ENCODE assay signal across 1 cellular context in genomic region chr21:33550772-33551660, GRCh38.
A peak's percentile ranks its signal among the peaks of the same experiment; 100 is the strongest.
TF ChIP-seq lines count a peak whose summit lies in the region.

No MANE protein-coding gene starts in this region.

TF ChIP-seq in GM12878, 131 proteins besides CTCF, POLR2A, EP300 and RAD21:
- peak; percentile 36; the same call in 1 of the 2 replicates for TF ChIP-seq POLR2AphosphoS5 (IDR thresholded peaks at IDR 0.05; ENCODE audit: low read length)
- no peak for TF ChIP-seq PML (IDR thresholded peaks at IDR 0.05; ENCODE audit: low read length)
- TF ChIP-seq, protein P1, sequence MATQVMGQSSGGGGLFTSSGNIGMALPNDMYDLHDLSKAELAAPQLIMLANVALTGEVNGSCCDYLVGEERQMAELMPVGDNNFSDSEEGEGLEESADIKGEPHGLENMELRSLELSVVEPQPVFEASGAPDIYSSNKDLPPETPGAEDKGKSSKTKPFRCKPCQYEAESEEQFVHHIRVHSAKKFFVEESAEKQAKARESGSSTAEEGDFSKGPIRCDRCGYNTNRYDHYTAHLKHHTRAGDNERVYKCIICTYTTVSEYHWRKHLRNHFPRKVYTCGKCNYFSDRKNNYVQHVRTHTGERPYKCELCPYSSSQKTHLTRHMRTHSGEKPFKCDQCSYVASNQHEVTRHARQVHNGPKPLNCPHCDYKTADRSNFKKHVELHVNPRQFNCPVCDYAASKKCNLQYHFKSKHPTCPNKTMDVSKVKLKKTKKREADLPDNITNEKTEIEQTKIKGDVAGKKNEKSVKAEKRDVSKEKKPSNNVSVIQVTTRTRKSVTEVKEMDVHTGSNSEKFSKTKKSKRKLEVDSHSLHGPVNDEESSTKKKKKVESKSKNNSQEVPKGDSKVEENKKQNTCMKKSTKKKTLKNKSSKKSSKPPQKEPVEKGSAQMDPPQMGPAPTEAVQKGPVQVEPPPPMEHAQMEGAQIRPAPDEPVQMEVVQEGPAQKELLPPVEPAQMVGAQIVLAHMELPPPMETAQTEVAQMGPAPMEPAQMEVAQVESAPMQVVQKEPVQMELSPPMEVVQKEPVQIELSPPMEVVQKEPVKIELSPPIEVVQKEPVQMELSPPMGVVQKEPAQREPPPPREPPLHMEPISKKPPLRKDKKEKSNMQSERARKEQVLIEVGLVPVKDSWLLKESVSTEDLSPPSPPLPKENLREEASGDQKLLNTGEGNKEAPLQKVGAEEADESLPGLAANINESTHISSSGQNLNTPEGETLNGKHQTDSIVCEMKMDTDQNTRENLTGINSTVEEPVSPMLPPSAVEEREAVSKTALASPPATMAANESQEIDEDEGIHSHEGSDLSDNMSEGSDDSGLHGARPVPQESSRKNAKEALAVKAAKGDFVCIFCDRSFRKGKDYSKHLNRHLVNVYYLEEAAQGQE (IDR thresholded peaks at IDR 0.05; ENCODE audit: low read depth, low read length), result no peak
- TF ChIP-seq ZNF274 (IDR thresholded peaks at IDR 0.05; ENCODE audit: insufficient read depth, insufficient read length), result no peak
- TF ChIP-seq, protein P2, sequence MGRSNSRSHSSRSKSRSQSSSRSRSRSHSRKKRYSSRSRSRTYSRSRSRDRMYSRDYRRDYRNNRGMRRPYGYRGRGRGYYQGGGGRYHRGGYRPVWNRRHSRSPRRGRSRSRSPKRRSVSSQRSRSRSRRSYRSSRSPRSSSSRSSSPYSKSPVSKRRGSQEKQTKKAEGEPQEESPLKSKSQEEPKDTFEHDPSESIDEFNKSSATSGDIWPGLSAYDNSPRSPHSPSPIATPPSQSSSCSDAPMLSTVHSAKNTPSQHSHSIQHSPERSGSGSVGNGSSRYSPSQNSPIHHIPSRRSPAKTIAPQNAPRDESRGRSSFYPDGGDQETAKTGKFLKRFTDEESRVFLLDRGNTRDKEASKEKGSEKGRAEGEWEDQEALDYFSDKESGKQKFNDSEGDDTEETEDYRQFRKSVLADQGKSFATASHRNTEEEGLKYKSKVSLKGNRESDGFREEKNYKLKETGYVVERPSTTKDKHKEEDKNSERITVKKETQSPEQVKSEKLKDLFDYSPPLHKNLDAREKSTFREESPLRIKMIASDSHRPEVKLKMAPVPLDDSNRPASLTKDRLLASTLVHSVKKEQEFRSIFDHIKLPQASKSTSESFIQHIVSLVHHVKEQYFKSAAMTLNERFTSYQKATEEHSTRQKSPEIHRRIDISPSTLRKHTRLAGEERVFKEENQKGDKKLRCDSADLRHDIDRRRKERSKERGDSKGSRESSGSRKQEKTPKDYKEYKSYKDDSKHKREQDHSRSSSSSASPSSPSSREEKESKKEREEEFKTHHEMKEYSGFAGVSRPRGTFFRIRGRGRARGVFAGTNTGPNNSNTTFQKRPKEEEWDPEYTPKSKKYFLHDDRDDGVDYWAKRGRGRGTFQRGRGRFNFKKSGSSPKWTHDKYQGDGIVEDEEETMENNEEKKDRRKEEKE (IDR thresholded peaks at IDR 0.05), result no peak
- TF ChIP-seq ASH2L (IDR thresholded peaks at IDR 0.05; ENCODE audit: borderline replicate concordance, low read depth), result no peak
- TF ChIP-seq, protein P3, sequence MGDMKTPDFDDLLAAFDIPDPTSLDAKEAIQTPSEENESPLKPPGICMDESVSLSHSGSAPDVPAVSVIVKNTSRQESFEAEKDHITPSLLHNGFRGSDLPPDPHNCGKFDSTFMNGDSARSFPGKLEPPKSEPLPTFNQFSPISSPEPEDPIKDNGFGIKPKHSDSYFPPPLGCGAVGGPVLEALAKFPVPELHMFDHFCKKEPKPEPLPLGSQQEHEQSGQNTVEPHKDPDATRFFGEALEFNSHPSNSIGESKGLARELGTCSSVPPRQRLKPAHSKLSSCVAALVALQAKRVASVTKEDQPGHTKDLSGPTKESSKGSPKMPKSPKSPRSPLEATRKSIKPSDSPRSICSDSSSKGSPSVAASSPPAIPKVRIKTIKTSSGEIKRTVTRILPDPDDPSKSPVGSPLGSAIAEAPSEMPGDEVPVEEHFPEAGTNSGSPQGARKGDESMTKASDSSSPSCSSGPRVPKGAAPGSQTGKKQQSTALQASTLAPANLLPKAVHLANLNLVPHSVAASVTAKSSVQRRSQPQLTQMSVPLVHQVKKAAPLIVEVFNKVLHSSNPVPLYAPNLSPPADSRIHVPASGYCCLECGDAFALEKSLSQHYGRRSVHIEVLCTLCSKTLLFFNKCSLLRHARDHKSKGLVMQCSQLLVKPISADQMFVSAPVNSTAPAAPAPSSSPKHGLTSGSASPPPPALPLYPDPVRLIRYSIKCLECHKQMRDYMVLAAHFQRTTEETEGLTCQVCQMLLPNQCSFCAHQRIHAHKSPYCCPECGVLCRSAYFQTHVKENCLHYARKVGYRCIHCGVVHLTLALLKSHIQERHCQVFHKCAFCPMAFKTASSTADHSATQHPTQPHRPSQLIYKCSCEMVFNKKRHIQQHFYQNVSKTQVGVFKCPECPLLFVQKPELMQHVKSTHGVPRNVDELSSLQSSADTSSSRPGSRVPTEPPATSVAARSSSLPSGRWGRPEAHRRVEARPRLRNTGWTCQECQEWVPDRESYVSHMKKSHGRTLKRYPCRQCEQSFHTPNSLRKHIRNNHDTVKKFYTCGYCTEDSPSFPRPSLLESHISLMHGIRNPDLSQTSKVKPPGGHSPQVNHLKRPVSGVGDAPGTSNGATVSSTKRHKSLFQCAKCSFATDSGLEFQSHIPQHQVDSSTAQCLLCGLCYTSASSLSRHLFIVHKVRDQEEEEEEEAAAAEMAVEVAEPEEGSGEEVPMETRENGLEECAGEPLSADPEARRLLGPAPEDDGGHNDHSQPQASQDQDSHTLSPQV (IDR thresholded peaks at IDR 0.05), result no peak
- TF ChIP-seq MYB (IDR thresholded peaks at IDR 0.05; ENCODE audit: borderline replicate concordance, low read depth, low read length), result no peak
- TF ChIP-seq ZNF622 (IDR thresholded peaks at IDR 0.05), result no peak
- TF ChIP-seq JUNB (IDR thresholded peaks at IDR 0.05), result no peak
- peak; percentile 15; the same call in 1 of the 2 replicates for TF ChIP-seq POLR2AphosphoS2 (IDR thresholded peaks at IDR 0.05; ENCODE audit: low read depth, low read length)
